31 cellular contexts compared by ENCODE assay signal in genomic region chr15:99042909-99043308, GRCh38. TPM values are rescaled to one million over a fixed set of nuclear protein-coding genes. Genes with fewer than 3 reads are reported as not detected.
A peak's percentile ranks its signal among the peaks of the same experiment; 100 is the strongest.
DNase-seq lines count a peak whose midpoint lies in the region; ATAC-seq, FAIRE-seq and TF ChIP-seq lines count a peak whose summit lies in the region.
"Had no signal": no experiment of that assay in that cellular context is flagged by ENCODE, and none has a peak within 500 bp of the region (broad histone marks: within the 10 kb centered on the region; RNA-seq: fewer than 3 reads in every experiment).

No MANE protein-coding gene starts in this region.

- H3K9me3 ChIP-seq in A549 (peaks cover 9% of the 10 kb centered on the region), Karpas-422 (ENCODE audit: low read length) (no peaks in the 10 kb centered on the region)
- H3K9me3 ChIP-seq: SJSA1 had no signal

- H3K4me1 ChIP-seq in A549 (no peaks in the 10 kb centered on the region), Karpas-422 (ENCODE audit: low read length) (no peaks in the 10 kb centered on the region)
- H3K4me1 ChIP-seq: SJSA1 had no signal

- H3K9me2 ChIP-seq in Karpas-422 (replicated peaks; ENCODE audit: insufficient read depth, low read length): no peaks in the 10 kb centered on the region

- H3K27ac ChIP-seq in A549 (no peak overlapping the region), Karpas-422 (ENCODE audit: low read length) (no peak overlapping the region)
- H3K27ac ChIP-seq: SJSA1 had no signal

- H3K9ac ChIP-seq in Karpas-422 (ENCODE audit: low read length): no peak overlapping the region

- FAIRE-seq in A549 (lab: Jason Lieb, UNC): peak; percentile 7
- FAIRE-seq: G401.6, GM12878, HepG2 had no signal

- TF ChIP-seq POLR2A in A549 (IDR thresholded peaks at IDR 0.05; ENCODE audit: low read length): no peak
- no peak for TF ChIP-seq POLR2A in lower leg skin (IDR thresholded peaks at IDR 0.05)

- H3K27me3 ChIP-seq in Karpas-422 (ENCODE audit: low read length): no peaks in the 10 kb centered on the region

- H3K4me3 ChIP-seq in A549 (no peak overlapping the region), Karpas-422 (ENCODE audit: low read length) (no peak overlapping the region), lower leg skin (ENCODE audit: low read depth, poor library complexity, severe bottlenecking) (no peak overlapping the region)
- H3K4me3 ChIP-seq: GM12878, SJSA1 had no signal

- TF ChIP-seq RAD21 in A549 (conservative IDR thresholded peaks at IDR 0.05 in 1 of 2, IDR thresholded peaks at IDR 0.05 in 1 of 2): no peak

- no peak for DNase-seq in A549 (ENCODE audit: low read depth in 1 of 2, low spot score in 1 of 2)
- peak; percentile 20 for DNase-seq in Karpas-422
- peak; percentile 14 for DNase-seq in ecto neural progenitor cell (ENCODE audit: low spot score)
- peak; percentile 34 for DNase-seq in posterior vena cava (ENCODE audit: low spot score)
- DNase-seq in GM10266 (ENCODE audit: extremely low spot score): no peak
- DNase-seq in activated CD4-positive, CD25-positive, alpha-beta regulatory T cell (lab: John Stamatoyannopoulos, UW): no peak
- no peak for DNase-seq in lower leg skin (ENCODE audit: low spot score in 2 of 2)
- DNase-seq: C1 segment of cervical spinal cord; CD4-positive, alpha-beta memory T cell; COR-L47; DMS53; NCI-H1417 treated with DMSO at 0.1 percent for 48 hours; NCI-H1694 treated with DMSO at 0.1 percent for 48 hours; NCI-H2081; NCI-H2227 treated with DMSO at 0.1 percent for 48 hours; NCI-H526 treated with DMSO at 0.1 percent for 48 hours; Right ventricle myocardium superior; RPMI8226 had no signal

- H4K20me1 ChIP-seq in Karpas-422 (ENCODE audit: insufficient read depth, low read depth, low read length): no peaks in the 10 kb centered on the region

- WGBS in A549 (ENCODE audit: missing lambda C conversion rate): 63% methylated on average over 2 of the region's 2 CpGs
- WGBS in lower leg skin, 2 donors: 89 to 92% methylated on average over 2 of the region's 2 CpGs

- H3K4me2 ChIP-seq in A549 (no peak overlapping the region), Karpas-422 (ENCODE audit: low read depth, low read length, poor library complexity, severe bottlenecking) (no peak overlapping the region)

- ATAC-seq in A549: peak in 1 of 2 experiments; percentile 34; a peak in 1 of 6 replicates
- ATAC-seq: GM12878, HCT116, HepG2 had no signal

- TF ChIP-seq CTCF in A549 (IDR thresholded peaks at IDR 0.05) (no peak), GM10266 (IDR thresholded peaks at IDR 0.05; ENCODE audit: control insufficient read depth, insufficient read depth, low read depth, missing control alignments) (no peak), lower leg skin (IDR thresholded peaks at IDR 0.05) (no peak)

- H2AFZ ChIP-seq in Karpas-422 (ENCODE audit: low read length): no peak overlapping the region

- intact Hi-C loops in posterior vena cava (cut with DNase I) (no loop called here), lower leg skin (cut with DNase I; ENCODE audit: low total_unique reads) (no loop called here)

- no peaks in the 10 kb centered on the region for H3K36me3 ChIP-seq in Karpas-422 (ENCODE audit: insufficient read depth, low read length)
- H3K36me3 ChIP-seq: SJSA1 had no signal

- no peaks in the 10 kb centered on the region for H3K79me2 ChIP-seq in Karpas-422 (ENCODE audit: low read length)

- no peak for TF ChIP-seq EP300 in A549 (IDR thresholded peaks at IDR 0.05)

- POLR2A ChIA-PET in A549 (lab: Yijun Ruan, JAX): no interaction called here

- CTCF ChIA-PET in A549 (lab: Yijun Ruan, JAX): interaction anchor here (0.9 to 2.7 kb wide), 2 partner anchors 13 to 17 kb away, joined by 3 to 9 read pairs; no protein-coding TSS in a partner anchor

TF ChIP-seq in A549, 52 proteins besides CTCF, POLR2A, EP300 and RAD21:
- TF ChIP-seq BCL3 (IDR thresholded peaks at IDR 0.05) (no peak), FOSL2 (IDR thresholded peaks at IDR 0.05) (no peak), FOSL2 (CRISPR knock-in tag; IDR thresholded peaks at IDR 0.05) (no peak), HOXB13 (CRISPR knock-in tag; IDR thresholded peaks at IDR 0.05; ENCODE audit: low read depth) (no peak), KDM5A (IDR thresholded peaks at IDR 0.05) (no peak), NPAS2 (CRISPR knock-in tag; IDR thresholded peaks at IDR 0.05; ENCODE audit: borderline replicate concordance) (no peak), REST (IDR thresholded peaks at IDR 0.05) (no peak), ELK1 (IDR thresholded peaks at IDR 0.05; ENCODE audit: low read depth, low read length) (no peak), JUN (IDR thresholded peaks at IDR 0.05) (no peak), ZNF302 (CRISPR knock-in tag; IDR thresholded peaks at IDR 0.05) (no peak), EHMT2 (IDR thresholded peaks at IDR 0.05; ENCODE audit: low read depth) (no peak), MYC (IDR thresholded peaks at IDR 0.05; ENCODE audit: borderline replicate concordance, low read length) (no peak)

RNA-seq across cellular contexts. Expression of gene PGPEP1L, which starts 35.3 kb away (rescaled TPM):
- polyA plus RNA-seq in A549 (2011; rRNA removed): not detected in 2 replicates
- polyA plus RNA-seq in A549 (2012; cell fraction: cytosol; rRNA removed): 0.03 TPM in 1 of 2 replicates, not detected in the other
- 0.13 TPM in 1 of 2 replicates, not detected in the other for polyA plus RNA-seq in A549 (2012; cell fraction: nucleus; rRNA removed)
- not detected in 3 replicates for polyA plus RNA-seq in A549 (2017; fragmentation: RNase III; extraction: RNeasy Plus Mini Kit Qiagen cat#74134 plus additional on column Dnase treatment)
- polyA minus RNA-seq in A549 (2011; rRNA and poly(A)+ RNA removed): 0.24 TPM in 1 of 2 replicates, not detected in the other
- total RNA-seq in Karpas-422 (2014; rRNA removed; shearing (Covaris generic); ENCODE audit: low replicate concordance): not detected in 2 replicates
- 1 to 10 TPM in 1 of 2 donors, under 1 TPM in 1; 0.29 to 1.7 TPM for total RNA-seq in posterior vena cava
- not detected for total RNA-seq in lower leg skin
- total RNA-seq: A172; CD4-positive, alpha-beta memory T cell; Daoy; GM12878; H4; HepG2; HT1080; LHCN-M2; MCF 10A; NCI-H460; SJSA1 had no signal
- polyA plus RNA-seq: AG04450; CD4-positive, alpha-beta memory T cell; GM12878; HepG2 had no signal

Comparison
In these comparisons a context has a peak if more than half of its experiments do, and no peak if none do; other contexts are left out.
1. DNase-seq: peak in Karpas-422 (single experiment), ecto neural progenitor cell (single experiment) and posterior vena cava (single experiment); none in A549 (0 of 2), GM10266 (single experiment), activated CD4-positive, CD25-positive, alpha-beta regulatory T cell (0 of 4) and lower leg skin (0 of 2).